Comparison of ENCODE assay signal across 8 cellular contexts in the genomic region with DNA sequence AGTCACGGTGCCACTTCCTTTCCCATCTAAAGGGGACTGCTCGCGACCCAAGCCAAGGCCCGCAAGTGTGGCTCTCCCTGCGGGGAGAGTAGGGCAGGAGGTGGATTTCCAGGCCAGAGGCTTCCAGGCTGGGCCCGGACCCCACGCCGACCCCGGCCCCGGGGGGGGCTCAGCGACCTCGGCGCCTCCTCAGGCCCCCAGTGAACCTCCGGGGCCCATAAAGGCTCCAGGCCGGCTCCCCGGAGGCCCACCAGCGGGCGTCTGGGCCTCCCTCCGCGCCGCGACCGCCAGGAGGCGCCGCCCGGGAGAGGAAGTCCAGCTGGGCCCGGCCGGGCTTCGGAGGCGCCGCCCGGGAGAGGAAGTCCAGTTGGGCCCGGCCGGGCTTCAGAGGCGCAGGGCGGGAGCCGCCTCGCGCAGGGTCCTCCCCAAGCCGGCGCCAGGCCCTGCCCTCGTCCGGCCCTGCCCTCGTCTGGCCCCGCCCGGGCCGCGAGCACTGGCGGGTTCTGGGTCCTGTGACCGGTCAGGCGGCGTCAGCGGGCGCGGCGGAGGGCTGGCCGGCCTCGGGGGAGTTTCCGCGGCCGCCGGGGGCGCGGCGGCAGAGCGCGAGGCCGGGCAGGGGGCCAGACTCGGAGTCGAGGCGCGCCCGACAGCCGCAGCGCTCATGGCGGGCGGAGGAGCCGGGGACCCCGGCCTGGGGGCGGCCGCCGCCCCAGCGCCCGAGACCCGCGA. TPM values are rescaled to one million over a fixed set of nuclear protein-coding genes. Genes with fewer than 3 reads are reported as not detected.
A peak's percentile ranks its signal among the peaks of the same experiment; 100 is the strongest.
DNase-seq lines count a peak whose midpoint lies in the region; ATAC-seq and TF ChIP-seq lines count a peak whose summit lies in the region.

A gene (plus strand): TSS at position 623 of the 729 bp plus-strand sequence. CDS start 39 bp downstream, at position 662.

- peak; percentile 46 for TF ChIP-seq POLR2A in NB4 (IDR thresholded peaks at IDR 0.05; ENCODE audit: extremely low read depth, insufficient read length)

- intact Hi-C loops in activated T-helper 1 cell treated with anti-CD3 and anti-CD28 coated beads, Interleukin-12 subunit alpha, Interleukin-12 subunit beta, Interleukin-2, Interleukin-4 antibody, amounts not matched to agents 30 ng/mL and 10 ng/mL and 1 ng/mL, durations not matched to agents 14 hours and 24 hours and 36 hours (cut with micrococcal nuclease), result loop anchor here (1.0 to 5.0 kb wide), 2 partner anchors 229 to 579 kb away; a partner anchor contains a TSS

- H3K27me3 Mint-ChIP-seq in activated T-helper 1 cell treated with anti-CD3 and anti-CD28 coated beads, Interleukin-12 subunit alpha, Interleukin-12 subunit beta, Interleukin-2, Interleukin-4 antibody, amounts not matched to agents 30 ng/mL and 10 ng/mL and 1 ng/mL, durations not matched to agents 14 hours and 24 hours and 36 hours (ENCODE audit: insufficient read depth), result peaks cover 26% of the 10 kb centered on the region
- peaks cover 32 to 33% (median 33%) of the 10 kb centered on the region in 3 donors for H3K27me3 Mint-ChIP-seq in naive B cell

- no peaks in the 10 kb centered on the region for H3K4me1 ChIP-seq in urinary bladder (ENCODE audit: insufficient read depth)

- H3K27ac Mint-ChIP-seq in activated T-helper 1 cell treated with anti-CD3 and anti-CD28 coated beads, Interleukin-12 subunit alpha, Interleukin-12 subunit beta, Interleukin-2, Interleukin-4 antibody, amounts not matched to agents 30 ng/mL and 10 ng/mL and 1 ng/mL, durations not matched to agents 14 hours and 24 hours and 36 hours, result peak within 1 kb of the TSS; percentile 68
- no peak within 1 kb of the TSS for H3K27ac Mint-ChIP-seq in naive B cell

- peak; percentile 59 for TF ChIP-seq CTCF in NB4 (IDR thresholded peaks at IDR 0.05; ENCODE audit: low read depth, low read length)
- peak; percentile 65 for TF ChIP-seq CTCF in fibroblast of villous mesenchyme (IDR thresholded peaks at IDR 0.05; ENCODE audit: insufficient read depth, low read depth, low read length)

- no peaks in the 10 kb centered on the region for H3K36me3 Mint-ChIP-seq in activated T-helper 1 cell treated with anti-CD3 and anti-CD28 coated beads, Interleukin-12 subunit alpha, Interleukin-12 subunit beta, Interleukin-2, Interleukin-4 antibody, amounts not matched to agents 30 ng/mL and 10 ng/mL and 1 ng/mL, durations not matched to agents 14 hours and 24 hours and 36 hours (ENCODE audit: low read depth)
- H3K36me3 Mint-ChIP-seq in naive B cell, result no peaks in the 10 kb centered on the region

- H3K36me3 ChIP-seq in urinary bladder (ENCODE audit: insufficient read depth), result no peaks in the 10 kb centered on the region

- peak within 1 kb of the TSS; percentile 95 for H3K27ac ChIP-seq in urinary bladder (ENCODE audit: low read depth)

- peak; percentile 64 for DNase-seq in SIG-M5 treated with dmso at 0.1 percent for 504 hours (lab: John Stamatoyannopoulos, UW; ENCODE audit: unreplicated experiment)
- DNase-seq in SIG-M5 (lab: John Stamatoyannopoulos, UW), result no peak
- DNase-seq in NB4 (ENCODE audit: low read depth), result peak; percentile 94
- DNase-seq in activated T-helper 1 cell treated with anti-CD3 and anti-CD28 coated beads, Interleukin-12 subunit alpha, Interleukin-12 subunit beta, Interleukin-2, Interleukin-4 antibody, amounts not matched to agents 30 ng/mL and 10 ng/mL and 1 ng/mL, durations not matched to agents 14 hours and 24 hours and 36 hours (ENCODE audit: low spot score), result peak; percentile 5
- peak; percentile 95 for DNase-seq in fibroblast of villous mesenchyme (ENCODE audit: low read depth)
- DNase-seq in naive B cell, result no peak

- H3K9me3 Mint-ChIP-seq in activated T-helper 1 cell treated with anti-CD3 and anti-CD28 coated beads, Interleukin-12 subunit alpha, Interleukin-12 subunit beta, Interleukin-2, Interleukin-4 antibody, amounts not matched to agents 30 ng/mL and 10 ng/mL and 1 ng/mL, durations not matched to agents 14 hours and 24 hours and 36 hours, result no peaks in the 10 kb centered on the region
- H3K9me3 Mint-ChIP-seq in naive B cell, result peaks cover 2 to 12% (median 3%) of the 10 kb centered on the region in 7 donors

- H3K4me3 Mint-ChIP-seq in activated T-helper 1 cell treated with anti-CD3 and anti-CD28 coated beads, Interleukin-12 subunit alpha, Interleukin-12 subunit beta, Interleukin-2, Interleukin-4 antibody, amounts not matched to agents 30 ng/mL and 10 ng/mL and 1 ng/mL, durations not matched to agents 14 hours and 24 hours and 36 hours, result peak within 1 kb of the TSS; percentile 86
- H3K4me3 Mint-ChIP-seq in naive B cell, result peak within 1 kb of the TSS in 7 of 8 donors; percentile 42 to 87 (median 77)

- peak; percentile 88 for ATAC-seq in HG02588 (IDR thresholded peaks at IDR 0.05; ENCODE audit: unreplicated experiment)
- ATAC-seq in naive B cell (ENCODE audit: low read depth in 2 of 2), result no peak

- peak within 1 kb of the TSS; percentile 76 for H3K4me3 ChIP-seq in NB4 (ENCODE audit: low read depth, low read length)
- H3K4me3 ChIP-seq in fibroblast of villous mesenchyme (ENCODE audit: low read depth, low read length), result peak within 1 kb of the TSS; percentile 86
- H3K4me3 ChIP-seq in urinary bladder (ENCODE audit: low read depth, low read length), result peak within 1 kb of the TSS; percentile 65

- peaks cover 10% of the 10 kb centered on the region for H3K4me1 Mint-ChIP-seq in activated T-helper 1 cell treated with anti-CD3 and anti-CD28 coated beads, Interleukin-12 subunit alpha, Interleukin-12 subunit beta, Interleukin-2, Interleukin-4 antibody, amounts not matched to agents 30 ng/mL and 10 ng/mL and 1 ng/mL, durations not matched to agents 14 hours and 24 hours and 36 hours (ENCODE audit: low read depth)
- peaks cover 4 to 12% (median 5%) of the 10 kb centered on the region in 3 donors for H3K4me1 Mint-ChIP-seq in naive B cell

- 2% methylated on average over 86 of the region's 86 CpGs for WGBS in urinary bladder

RNA-seq across cellular contexts. Expression of the gene that starts here (rescaled TPM):
- 1.1 and 1.3 TPM in 2 replicates for total RNA-seq in activated T-helper 1 cell treated with anti-CD3 and anti-CD28 coated beads, Interleukin-12 subunit alpha, Interleukin-12 subunit beta, Interleukin-2, Interleukin-4 antibody, amounts not matched to agents 30 ng/mL and 10 ng/mL and 1 ng/mL, durations not matched to agents 14 hours and 24 hours and 36 hours
- total RNA-seq in fibroblast of villous mesenchyme, result 123 and 148 TPM in 2 replicates
- 1 to 10 TPM in 5 of 6 donors, under 1 TPM in 1; 0.93 to 3.4 (median 2.5) TPM for polyA plus RNA-seq in naive B cell (ENCODE audit: low read depth in 6 of 6)
- 30.6 TPM for total RNA-seq in urinary bladder
- 28.0 TPM for polyA plus RNA-seq in urinary bladder

Comparison
In these comparisons a context has a peak if more than half of its experiments do, and no peak if none do; other contexts are left out.
1. RNA of the gene that starts here (total RNA-seq): 123 to 148 TPM in fibroblast of villous mesenchyme and 30.6 TPM in urinary bladder (single experiment); 1.1 to 1.3 TPM in activated T-helper 1 cell treated with anti-CD3 and anti-CD28 coated beads, Interleukin-12 subunit alpha, Interleukin-12 subunit beta, Interleukin-2, Interleukin-4 antibody, amounts not matched to agents 30 ng/mL and 10 ng/mL and 1 ng/mL, durations not matched to agents 14 hours and 24 hours and 36 hours; every median in the first group is over 10 times any median in the second.
2. DNase-seq: peak in SIG-M5 treated with dmso at 0.1 percent for 504 hours (single experiment), NB4 (single experiment), activated T-helper 1 cell treated with anti-CD3 and anti-CD28 coated beads, Interleukin-12 subunit alpha, Interleukin-12 subunit beta, Interleukin-2, Interleukin-4 antibody, amounts not matched to agents 30 ng/mL and 10 ng/mL and 1 ng/mL, durations not matched to agents 14 hours and 24 hours and 36 hours (single experiment) and fibroblast of villous mesenchyme (single experiment); none in SIG-M5 (single experiment) and naive B cell (single experiment).
3. Peak in every context shown above with its lines, with median percentiles within 50 percentile points of each other: H3K4me3 ChIP-seq.